1 cellular context compared by ENCODE assay signal in the genomic region with DNA sequence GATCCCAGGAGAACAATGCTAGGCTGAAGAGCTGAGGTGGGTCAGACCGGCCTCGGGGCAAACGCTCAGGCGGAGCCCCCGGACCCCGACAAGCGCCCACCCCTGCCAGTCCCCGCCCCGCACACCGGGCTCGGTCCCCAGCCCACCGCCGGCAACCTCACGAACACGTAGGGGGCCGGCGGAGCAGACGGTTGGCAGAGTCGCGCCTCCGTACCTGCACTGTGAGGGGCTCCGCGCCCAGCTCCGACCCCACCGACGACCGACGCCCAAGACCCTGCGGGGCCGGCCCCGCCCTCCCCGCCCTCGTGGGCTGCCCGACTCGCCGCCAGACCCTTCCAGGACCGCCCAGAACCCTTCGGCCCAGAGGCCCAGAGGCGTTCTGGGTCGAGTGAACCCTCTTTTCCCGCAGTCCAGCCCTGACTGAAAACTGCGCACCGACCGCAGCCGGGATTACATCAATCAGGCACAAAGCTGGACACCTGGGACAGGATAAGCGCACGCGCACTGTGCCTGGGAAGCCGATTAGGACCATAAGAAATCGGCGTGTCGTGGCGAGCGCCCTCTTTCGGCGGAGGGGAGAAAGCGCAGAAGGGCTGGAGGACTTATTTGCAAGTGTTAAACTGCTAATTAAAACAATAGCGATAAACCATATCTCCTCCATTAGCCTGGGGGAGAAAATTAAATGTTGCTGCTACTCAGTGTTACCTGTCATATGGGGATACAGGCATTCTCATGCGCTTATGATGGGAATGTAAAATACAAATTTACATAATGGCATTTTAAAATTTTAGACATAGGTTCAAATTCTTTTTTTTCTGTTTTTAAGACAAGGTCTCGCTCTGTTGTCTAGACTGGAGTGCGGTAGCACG.
TF ChIP-seq lines count a peak whose summit lies in the region.

No MANE protein-coding gene starts in this region.

TF ChIP-seq in GM12878, 131 proteins besides CTCF, POLR2A, EP300 and RAD21 (continued from another document and continues in another):
- TF ChIP-seq, protein P1, sequence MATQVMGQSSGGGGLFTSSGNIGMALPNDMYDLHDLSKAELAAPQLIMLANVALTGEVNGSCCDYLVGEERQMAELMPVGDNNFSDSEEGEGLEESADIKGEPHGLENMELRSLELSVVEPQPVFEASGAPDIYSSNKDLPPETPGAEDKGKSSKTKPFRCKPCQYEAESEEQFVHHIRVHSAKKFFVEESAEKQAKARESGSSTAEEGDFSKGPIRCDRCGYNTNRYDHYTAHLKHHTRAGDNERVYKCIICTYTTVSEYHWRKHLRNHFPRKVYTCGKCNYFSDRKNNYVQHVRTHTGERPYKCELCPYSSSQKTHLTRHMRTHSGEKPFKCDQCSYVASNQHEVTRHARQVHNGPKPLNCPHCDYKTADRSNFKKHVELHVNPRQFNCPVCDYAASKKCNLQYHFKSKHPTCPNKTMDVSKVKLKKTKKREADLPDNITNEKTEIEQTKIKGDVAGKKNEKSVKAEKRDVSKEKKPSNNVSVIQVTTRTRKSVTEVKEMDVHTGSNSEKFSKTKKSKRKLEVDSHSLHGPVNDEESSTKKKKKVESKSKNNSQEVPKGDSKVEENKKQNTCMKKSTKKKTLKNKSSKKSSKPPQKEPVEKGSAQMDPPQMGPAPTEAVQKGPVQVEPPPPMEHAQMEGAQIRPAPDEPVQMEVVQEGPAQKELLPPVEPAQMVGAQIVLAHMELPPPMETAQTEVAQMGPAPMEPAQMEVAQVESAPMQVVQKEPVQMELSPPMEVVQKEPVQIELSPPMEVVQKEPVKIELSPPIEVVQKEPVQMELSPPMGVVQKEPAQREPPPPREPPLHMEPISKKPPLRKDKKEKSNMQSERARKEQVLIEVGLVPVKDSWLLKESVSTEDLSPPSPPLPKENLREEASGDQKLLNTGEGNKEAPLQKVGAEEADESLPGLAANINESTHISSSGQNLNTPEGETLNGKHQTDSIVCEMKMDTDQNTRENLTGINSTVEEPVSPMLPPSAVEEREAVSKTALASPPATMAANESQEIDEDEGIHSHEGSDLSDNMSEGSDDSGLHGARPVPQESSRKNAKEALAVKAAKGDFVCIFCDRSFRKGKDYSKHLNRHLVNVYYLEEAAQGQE (IDR thresholded peaks at IDR 0.05; ENCODE audit: low read depth, low read length), result no peak
- TF ChIP-seq CHD4 (IDR thresholded peaks at IDR 0.05) (no peak), HDGF (IDR thresholded peaks at IDR 0.05) (0 out of 2 replicates have a peak, but pooled peaks have one; percentile 39), SPI1 (IDR thresholded peaks at IDR 0.05; ENCODE audit: borderline replicate concordance, insufficient read depth, low read depth, low read length) (no peak), RUNX3 (IDR thresholded peaks at IDR 0.05; ENCODE audit: low read length) (peak; percentile 76), MXI1 (IDR thresholded peaks at IDR 0.05; ENCODE audit: low read depth, low read length) (peak; percentile 69), CREM (IDR thresholded peaks at IDR 0.05; ENCODE audit: low read depth) (peak; percentile 44; the same call in 1 of the 2 replicates), EGR1 (IDR thresholded peaks at IDR 0.05; ENCODE audit: borderline replicate concordance in 1 of 2, low read depth in 2 of 2, low read length in 2 of 2) (no peak), FOXM1 (IDR thresholded peaks at IDR 0.05; ENCODE audit: low read depth, low read length) (no peak), SIX5 (IDR thresholded peaks at IDR 0.05; ENCODE audit: low read depth, low read length, severe bottlenecking) (no peak), LARP7 (IDR thresholded peaks at IDR 0.05) (peak; percentile 64; the same call in 1 of the 2 replicates), PAX5 (IDR thresholded peaks at IDR 0.05; ENCODE audit: borderline replicate concordance, low read depth, low read length) (no peak), NFIC (IDR thresholded peaks at IDR 0.05; ENCODE audit: low read depth, low read length) (no peak), CBX5 (IDR thresholded peaks at IDR 0.05; ENCODE audit: low read depth) (no peak), YBX1 (IDR thresholded peaks at IDR 0.05) (no peak), ESRRA (IDR thresholded peaks at IDR 0.05; ENCODE audit: low read length) (no peak), ZNF384 (IDR thresholded peaks at IDR 0.05; ENCODE audit: borderline replicate concordance, low read depth, low read length) (no peak), CBX3 (IDR thresholded peaks at IDR 0.05; ENCODE audit: borderline replicate concordance, low read depth) (no peak), NR2F1 (conservative IDR thresholded peaks at IDR 0.05) (no peak), EED (IDR thresholded peaks at IDR 0.05; ENCODE audit: low read depth) (no peak), PAX8 (IDR thresholded peaks at IDR 0.05) (no peak), YY1 (IDR thresholded peaks at IDR 0.05; ENCODE audit: low read depth, low read length) (peak; percentile 71), ATF7 (IDR thresholded peaks at IDR 0.05; ENCODE audit: low read depth) (peak; percentile 51; the same call in 1 of the 2 replicates), DPF2 (IDR thresholded peaks at IDR 0.05) (no peak), SMC3 (IDR thresholded peaks at IDR 0.05; ENCODE audit: borderline replicate concordance, low read length) (peak; percentile 63), BMI1 (IDR thresholded peaks at IDR 0.05; ENCODE audit: borderline replicate concordance) (no peak), CEBPB (IDR thresholded peaks at IDR 0.05; ENCODE audit: borderline replicate concordance in 1 of 2, low read depth in 2 of 2, low read length in 2 of 2) (no peak; a peak in 1 of 4 replicates), EZH2 (IDR thresholded peaks at IDR 0.05; ENCODE audit: borderline replicate concordance, control insufficient read depth, low read depth, low read length) (no peak), CBFB (IDR thresholded peaks at IDR 0.05; ENCODE audit: low read depth) (peak; percentile 91), SREBF2 (IDR thresholded peaks at IDR 0.05; ENCODE audit: low read length) (no peak), TCF12 (IDR thresholded peaks at IDR 0.05; ENCODE audit: low read depth, low read length) (no peak), HDAC6 (IDR thresholded peaks at IDR 0.05; ENCODE audit: unreplicated experiment) (no peak), JUND (IDR thresholded peaks at IDR 0.05; ENCODE audit: low read depth, low read length) (no peak; the same call in 1 of the 2 replicates)
- TF ChIP-seq, protein P2, sequence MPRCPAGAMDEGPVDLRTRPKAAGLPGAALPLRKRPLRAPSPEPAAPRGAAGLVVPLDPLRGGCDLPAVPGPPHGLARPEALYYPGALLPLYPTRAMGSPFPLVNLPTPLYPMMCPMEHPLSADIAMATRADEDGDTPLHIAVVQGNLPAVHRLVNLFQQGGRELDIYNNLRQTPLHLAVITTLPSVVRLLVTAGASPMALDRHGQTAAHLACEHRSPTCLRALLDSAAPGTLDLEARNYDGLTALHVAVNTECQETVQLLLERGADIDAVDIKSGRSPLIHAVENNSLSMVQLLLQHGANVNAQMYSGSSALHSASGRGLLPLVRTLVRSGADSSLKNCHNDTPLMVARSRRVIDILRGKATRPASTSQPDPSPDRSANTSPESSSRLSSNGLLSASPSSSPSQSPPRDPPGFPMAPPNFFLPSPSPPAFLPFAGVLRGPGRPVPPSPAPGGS (IDR thresholded peaks at IDR 0.05; ENCODE audit: borderline replicate concordance, insufficient read depth, low read depth, low read length, poor library complexity, severe bottlenecking), result no peak
- TF ChIP-seq, protein P3, sequence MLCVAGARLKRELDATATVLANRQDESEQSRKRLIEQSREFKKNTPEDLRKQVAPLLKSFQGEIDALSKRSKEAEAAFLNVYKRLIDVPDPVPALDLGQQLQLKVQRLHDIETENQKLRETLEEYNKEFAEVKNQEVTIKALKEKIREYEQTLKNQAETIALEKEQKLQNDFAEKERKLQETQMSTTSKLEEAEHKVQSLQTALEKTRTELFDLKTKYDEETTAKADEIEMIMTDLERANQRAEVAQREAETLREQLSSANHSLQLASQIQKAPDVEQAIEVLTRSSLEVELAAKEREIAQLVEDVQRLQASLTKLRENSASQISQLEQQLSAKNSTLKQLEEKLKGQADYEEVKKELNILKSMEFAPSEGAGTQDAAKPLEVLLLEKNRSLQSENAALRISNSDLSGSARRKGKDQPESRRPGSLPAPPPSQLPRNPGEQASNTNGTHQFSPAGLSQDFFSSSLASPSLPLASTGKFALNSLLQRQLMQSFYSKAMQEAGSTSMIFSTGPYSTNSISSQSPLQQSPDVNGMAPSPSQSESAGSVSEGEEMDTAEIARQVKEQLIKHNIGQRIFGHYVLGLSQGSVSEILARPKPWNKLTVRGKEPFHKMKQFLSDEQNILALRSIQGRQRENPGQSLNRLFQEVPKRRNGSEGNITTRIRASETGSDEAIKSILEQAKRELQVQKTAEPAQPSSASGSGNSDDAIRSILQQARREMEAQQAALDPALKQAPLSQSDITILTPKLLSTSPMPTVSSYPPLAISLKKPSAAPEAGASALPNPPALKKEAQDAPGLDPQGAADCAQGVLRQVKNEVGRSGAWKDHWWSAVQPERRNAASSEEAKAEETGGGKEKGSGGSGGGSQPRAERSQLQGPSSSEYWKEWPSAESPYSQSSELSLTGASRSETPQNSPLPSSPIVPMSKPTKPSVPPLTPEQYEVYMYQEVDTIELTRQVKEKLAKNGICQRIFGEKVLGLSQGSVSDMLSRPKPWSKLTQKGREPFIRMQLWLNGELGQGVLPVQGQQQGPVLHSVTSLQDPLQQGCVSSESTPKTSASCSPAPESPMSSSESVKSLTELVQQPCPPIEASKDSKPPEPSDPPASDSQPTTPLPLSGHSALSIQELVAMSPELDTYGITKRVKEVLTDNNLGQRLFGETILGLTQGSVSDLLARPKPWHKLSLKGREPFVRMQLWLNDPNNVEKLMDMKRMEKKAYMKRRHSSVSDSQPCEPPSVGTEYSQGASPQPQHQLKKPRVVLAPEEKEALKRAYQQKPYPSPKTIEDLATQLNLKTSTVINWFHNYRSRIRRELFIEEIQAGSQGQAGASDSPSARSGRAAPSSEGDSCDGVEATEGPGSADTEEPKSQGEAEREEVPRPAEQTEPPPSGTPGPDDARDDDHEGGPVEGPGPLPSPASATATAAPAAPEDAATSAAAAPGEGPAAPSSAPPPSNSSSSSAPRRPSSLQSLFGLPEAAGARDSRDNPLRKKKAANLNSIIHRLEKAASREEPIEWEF (IDR thresholded peaks at IDR 0.05; ENCODE audit: insufficient replicate concordance, low read depth, low read length), result no peak
- TF ChIP-seq, protein P4, sequence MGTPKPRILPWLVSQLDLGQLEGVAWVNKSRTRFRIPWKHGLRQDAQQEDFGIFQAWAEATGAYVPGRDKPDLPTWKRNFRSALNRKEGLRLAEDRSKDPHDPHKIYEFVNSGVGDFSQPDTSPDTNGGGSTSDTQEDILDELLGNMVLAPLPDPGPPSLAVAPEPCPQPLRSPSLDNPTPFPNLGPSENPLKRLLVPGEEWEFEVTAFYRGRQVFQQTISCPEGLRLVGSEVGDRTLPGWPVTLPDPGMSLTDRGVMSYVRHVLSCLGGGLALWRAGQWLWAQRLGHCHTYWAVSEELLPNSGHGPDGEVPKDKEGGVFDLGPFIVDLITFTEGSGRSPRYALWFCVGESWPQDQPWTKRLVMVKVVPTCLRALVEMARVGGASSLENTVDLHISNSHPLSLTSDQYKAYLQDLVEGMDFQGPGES (IDR thresholded peaks at IDR 0.05), result no peak
- TF ChIP-seq, protein P5, sequence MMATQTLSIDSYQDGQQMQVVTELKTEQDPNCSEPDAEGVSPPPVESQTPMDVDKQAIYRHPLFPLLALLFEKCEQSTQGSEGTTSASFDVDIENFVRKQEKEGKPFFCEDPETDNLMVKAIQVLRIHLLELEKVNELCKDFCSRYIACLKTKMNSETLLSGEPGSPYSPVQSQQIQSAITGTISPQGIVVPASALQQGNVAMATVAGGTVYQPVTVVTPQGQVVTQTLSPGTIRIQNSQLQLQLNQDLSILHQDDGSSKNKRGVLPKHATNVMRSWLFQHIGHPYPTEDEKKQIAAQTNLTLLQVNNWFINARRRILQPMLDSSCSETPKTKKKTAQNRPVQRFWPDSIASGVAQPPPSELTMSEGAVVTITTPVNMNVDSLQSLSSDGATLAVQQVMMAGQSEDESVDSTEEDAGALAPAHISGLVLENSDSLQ (IDR thresholded peaks at IDR 0.05), result no peak; the same call in 1 of the 2 replicates
- TF ChIP-seq, protein P6, sequence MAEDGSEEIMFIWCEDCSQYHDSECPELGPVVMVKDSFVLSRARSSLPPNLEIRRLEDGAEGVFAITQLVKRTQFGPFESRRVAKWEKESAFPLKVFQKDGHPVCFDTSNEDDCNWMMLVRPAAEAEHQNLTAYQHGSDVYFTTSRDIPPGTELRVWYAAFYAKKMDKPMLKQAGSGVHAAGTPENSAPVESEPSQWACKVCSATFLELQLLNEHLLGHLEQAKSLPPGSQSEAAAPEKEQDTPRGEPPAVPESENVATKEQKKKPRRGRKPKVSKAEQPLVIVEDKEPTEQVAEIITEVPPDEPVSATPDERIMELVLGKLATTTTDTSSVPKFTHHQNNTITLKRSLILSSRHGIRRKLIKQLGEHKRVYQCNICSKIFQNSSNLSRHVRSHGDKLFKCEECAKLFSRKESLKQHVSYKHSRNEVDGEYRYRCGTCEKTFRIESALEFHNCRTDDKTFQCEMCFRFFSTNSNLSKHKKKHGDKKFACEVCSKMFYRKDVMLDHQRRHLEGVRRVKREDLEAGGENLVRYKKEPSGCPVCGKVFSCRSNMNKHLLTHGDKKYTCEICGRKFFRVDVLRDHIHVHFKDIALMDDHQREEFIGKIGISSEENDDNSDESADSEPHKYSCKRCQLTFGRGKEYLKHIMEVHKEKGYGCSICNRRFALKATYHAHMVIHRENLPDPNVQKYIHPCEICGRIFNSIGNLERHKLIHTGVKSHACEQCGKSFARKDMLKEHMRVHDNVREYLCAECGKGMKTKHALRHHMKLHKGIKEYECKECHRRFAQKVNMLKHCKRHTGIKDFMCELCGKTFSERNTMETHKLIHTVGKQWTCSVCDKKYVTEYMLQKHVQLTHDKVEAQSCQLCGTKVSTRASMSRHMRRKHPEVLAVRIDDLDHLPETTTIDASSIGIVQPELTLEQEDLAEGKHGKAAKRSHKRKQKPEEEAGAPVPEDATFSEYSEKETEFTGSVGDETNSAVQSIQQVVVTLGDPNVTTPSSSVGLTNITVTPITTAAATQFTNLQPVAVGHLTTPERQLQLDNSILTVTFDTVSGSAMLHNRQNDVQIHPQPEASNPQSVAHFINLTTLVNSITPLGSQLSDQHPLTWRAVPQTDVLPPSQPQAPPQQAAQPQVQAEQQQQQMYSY (CRISPR knock-in tag; IDR thresholded peaks at IDR 0.05), result no peak
- TF ChIP-seq, protein P7, sequence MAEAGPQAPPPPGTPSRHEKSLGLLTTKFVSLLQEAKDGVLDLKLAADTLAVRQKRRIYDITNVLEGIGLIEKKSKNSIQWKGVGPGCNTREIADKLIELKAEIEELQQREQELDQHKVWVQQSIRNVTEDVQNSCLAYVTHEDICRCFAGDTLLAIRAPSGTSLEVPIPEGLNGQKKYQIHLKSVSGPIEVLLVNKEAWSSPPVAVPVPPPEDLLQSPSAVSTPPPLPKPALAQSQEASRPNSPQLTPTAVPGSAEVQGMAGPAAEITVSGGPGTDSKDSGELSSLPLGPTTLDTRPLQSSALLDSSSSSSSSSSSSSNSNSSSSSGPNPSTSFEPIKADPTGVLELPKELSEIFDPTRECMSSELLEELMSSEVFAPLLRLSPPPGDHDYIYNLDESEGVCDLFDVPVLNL (IDR thresholded peaks at IDR 0.05; ENCODE audit: low read depth, low read length), result no peak
